In the genomic region with DNA sequence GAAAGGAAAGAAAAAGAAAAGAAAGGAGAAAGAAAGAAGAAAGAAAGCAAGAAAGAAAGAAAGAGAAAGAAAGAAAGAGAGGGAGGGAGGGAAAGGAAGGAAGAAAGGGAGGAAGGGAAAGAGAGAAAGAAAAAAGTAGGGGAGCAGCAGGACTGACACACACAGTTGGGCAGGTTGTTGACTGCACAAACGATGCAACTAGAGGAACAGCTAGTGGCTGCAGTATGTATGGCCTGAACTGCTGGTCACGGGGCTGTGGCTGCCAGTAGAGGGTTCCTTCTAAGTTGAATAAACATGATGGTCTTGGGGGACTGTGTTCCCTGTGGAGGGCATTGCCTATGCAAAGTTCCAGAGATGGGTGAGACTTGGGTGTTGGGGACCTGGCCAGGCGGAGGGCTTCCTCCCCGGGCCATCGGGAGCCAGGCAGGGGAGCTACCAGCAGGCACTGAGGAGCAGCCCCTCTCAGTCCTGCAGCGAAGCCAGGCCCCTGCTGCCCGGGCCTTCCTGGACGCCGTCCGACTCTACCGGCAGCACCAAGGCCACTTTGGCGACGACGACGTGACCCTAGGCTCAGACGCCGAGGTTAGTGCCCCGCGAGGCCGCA, we compare ENCODE assay signal across 8 cellular contexts. TPM values are rescaled to one million over a fixed set of nuclear protein-coding genes. Genes with fewer than 3 reads are reported as not detected.
DNase-seq lines count a peak whose midpoint lies in the region; ATAC-seq and TF ChIP-seq lines count a peak whose summit lies in the region.

No MANE protein-coding gene starts in this region.

- no peaks in the 10 kb centered on the region for H3K9me3 Mint-ChIP-seq in endothelial cell (ENCODE audit: unreplicated experiment)

- ATAC-seq in GM18909 (IDR thresholded peaks at IDR 0.05; ENCODE audit: poor library complexity, unreplicated experiment) (peak; percentile 6), HG03521 (IDR thresholded peaks at IDR 0.05; ENCODE audit: unreplicated experiment) (no peak)

- H3K36me3 ChIP-seq in osteoblast (ENCODE audit: insufficient read depth, low read length): no peaks in the 10 kb centered on the region

- H3K4me3 ChIP-seq in osteoblast (ENCODE audit: insufficient read depth, low read length): peak overlapping the region; percentile 68

- H3K27me3 Mint-ChIP-seq in endothelial cell (ENCODE audit: unreplicated experiment): peaks cover 22% of the 10 kb centered on the region

- H3K4me1 ChIP-seq in osteoblast (ENCODE audit: insufficient read depth, low read length): peaks cover 5% of the 10 kb centered on the region

- H3K27ac ChIP-seq in osteoblast (ENCODE audit: low read depth, low read length): no peak overlapping the region

- H3K27ac Mint-ChIP-seq in endothelial cell (ENCODE audit: unreplicated experiment): peak overlapping the region; percentile 52

- no peaks in the 10 kb centered on the region for H3K79me2 ChIP-seq in osteoblast (ENCODE audit: insufficient read depth, low read length)

- peak; percentile 22 for DNase-seq in NCI-H69 (lab: John Stamatoyannopoulos, UW)
- DNase-seq in endothelial cell (ENCODE audit: low spot score): no peak
- peak; percentile 90 for DNase-seq in osteoblast (ENCODE audit: insufficient read length, low spot score, missing footprints)
- DNase-seq in cerebellum (ENCODE audit: low spot score): no peak
- DNase-seq in mucosa of gallbladder (ENCODE audit: low spot score): no peak
- DNase-seq in GOT3 (lab: John Stamatoyannopoulos, UW): no peak

- H2AFZ ChIP-seq in osteoblast (ENCODE audit: low read length): no peak overlapping the region

- no peak for TF ChIP-seq CTCF in endothelial cell (IDR thresholded peaks at IDR 0.05; ENCODE audit: unreplicated experiment)
- no peak for TF ChIP-seq CTCF in osteoblast (IDR thresholded peaks at IDR 0.05; ENCODE audit: extremely low read depth, low read depth, low read length)

- peaks cover 3% of the 10 kb centered on the region for H3K36me3 Mint-ChIP-seq in endothelial cell (ENCODE audit: low read depth, unreplicated experiment)

- no peaks in the 10 kb centered on the region for H3K27me3 ChIP-seq in osteoblast (ENCODE audit: insufficient read depth, low read length)

- peaks cover 15% of the 10 kb centered on the region for H3K4me1 Mint-ChIP-seq in endothelial cell (ENCODE audit: unreplicated experiment)

- peak overlapping the region; percentile 81 for H3K4me2 ChIP-seq in osteoblast (ENCODE audit: insufficient read depth, low read length)

- H4K20me1 ChIP-seq in osteoblast (ENCODE audit: insufficient read depth, low read length): no peaks in the 10 kb centered on the region

- H3K9me3 ChIP-seq in osteoblast (ENCODE audit: low read depth, low read length): no peaks in the 10 kb centered on the region

- H3K4me3 Mint-ChIP-seq in endothelial cell (ENCODE audit: unreplicated experiment): peak overlapping the region; percentile 60

RNA-seq across cellular contexts. Expression of a gene that starts 16.7 kb away (rescaled TPM):
- total RNA-seq in endothelial cell (ENCODE audit: unreplicated experiment) (257 TPM), osteoblast (106 and 108 TPM in 2 replicates), cerebellum (19.1 TPM), mucosa of gallbladder (71.1 TPM)

RNA-seq across cellular contexts. Expression of a gene that starts 27.3 kb away (rescaled TPM):
- total RNA-seq in endothelial cell (ENCODE audit: unreplicated experiment) (184 TPM), osteoblast (84.6 and 98.1 TPM in 2 replicates), cerebellum (31.0 TPM), mucosa of gallbladder (93.0 TPM)

Comparison
In these comparisons a context has a peak if more than half of its experiments do, and no peak if none do; other contexts are left out.
1. DNase-seq: peak in NCI-H69 (single experiment) and osteoblast (single experiment); none in endothelial cell (single experiment), cerebellum (single experiment), mucosa of gallbladder (single experiment) and GOT3 (single experiment).